23 cellular contexts compared by ENCODE assay signal in the genomic region with DNA sequence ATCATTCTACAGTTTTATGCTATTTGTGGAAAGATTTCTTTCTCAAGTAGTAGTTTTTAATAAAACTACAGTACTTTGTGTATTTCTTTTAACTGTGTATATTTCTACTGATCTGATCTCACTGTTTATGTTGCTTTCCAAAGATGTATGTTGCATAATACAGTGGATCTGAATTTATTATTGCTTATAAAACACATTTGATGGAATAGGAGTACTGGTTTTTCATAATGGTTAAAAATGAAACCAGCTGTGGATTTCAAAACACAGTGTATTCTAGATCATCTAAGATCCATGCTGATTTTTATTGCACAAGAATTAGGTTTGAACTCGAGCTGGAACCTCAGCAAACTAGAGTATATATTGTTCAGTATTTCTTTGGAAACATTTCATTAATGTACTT. TPM values are rescaled to one million over a fixed set of nuclear protein-coding genes. Genes with fewer than 3 reads are reported as not detected.
"Had no signal": no experiment of that assay in that cellular context is flagged by ENCODE, and none has a peak within 500 bp of the region (broad histone marks: within the 10 kb centered on the region; RNA-seq: fewer than 3 reads in every experiment).

No MANE protein-coding gene starts in this region.

- H3K4me3 Mint-ChIP-seq: naive B cell, nephron had no signal

- H3K9ac ChIP-seq: parathyroid adenoma had no signal

- H2AFZ ChIP-seq: parathyroid adenoma had no signal

- H3K9me3 ChIP-seq: psoas muscle, thoracic aorta, transverse colon had no signal

- H3K4me3 ChIP-seq: coronary artery, dorsolateral prefrontal cortex, psoas muscle, stomach, thoracic aorta, transverse colon had no signal

- H3K27ac Mint-ChIP-seq: naive B cell, nephron had no signal

- H3K27ac ChIP-seq: coronary artery, dorsolateral prefrontal cortex, foreskin keratinocyte, parathyroid adenoma, psoas muscle, stomach, thoracic aorta, transverse colon had no signal

- ATAC-seq: foreskin keratinocyte, psoas muscle, sciatic nerve had no signal

- H3K4me1 ChIP-seq: foreskin keratinocyte, psoas muscle, transverse colon had no signal

- H3K79me2 ChIP-seq: parathyroid adenoma had no signal

- DNase-seq: dorsolateral prefrontal cortex; effector CD8-positive, alpha-beta T cell; foreskin keratinocyte; kidney glomerular epithelial cell; mesendoderm; naive B cell; psoas muscle; retina; stimulated activated naive CD4-positive, alpha-beta T cell; stomach; substantia nigra; transverse colon had no signal

- H3K9me3 Mint-ChIP-seq: nephron had no signal

RNA-seq across cellular contexts. Expression of gene NKX2-4, which starts 8.0 kb away (rescaled TPM):
- total RNA-seq: chondrocyte, foreskin keratinocyte, liver, lung microvascular endothelial cell, omental fat pad, psoas muscle, sciatic nerve, skeletal muscle tissue, stomach, thoracic aorta, transverse colon, ureter had no signal
